In the genomic region with DNA sequence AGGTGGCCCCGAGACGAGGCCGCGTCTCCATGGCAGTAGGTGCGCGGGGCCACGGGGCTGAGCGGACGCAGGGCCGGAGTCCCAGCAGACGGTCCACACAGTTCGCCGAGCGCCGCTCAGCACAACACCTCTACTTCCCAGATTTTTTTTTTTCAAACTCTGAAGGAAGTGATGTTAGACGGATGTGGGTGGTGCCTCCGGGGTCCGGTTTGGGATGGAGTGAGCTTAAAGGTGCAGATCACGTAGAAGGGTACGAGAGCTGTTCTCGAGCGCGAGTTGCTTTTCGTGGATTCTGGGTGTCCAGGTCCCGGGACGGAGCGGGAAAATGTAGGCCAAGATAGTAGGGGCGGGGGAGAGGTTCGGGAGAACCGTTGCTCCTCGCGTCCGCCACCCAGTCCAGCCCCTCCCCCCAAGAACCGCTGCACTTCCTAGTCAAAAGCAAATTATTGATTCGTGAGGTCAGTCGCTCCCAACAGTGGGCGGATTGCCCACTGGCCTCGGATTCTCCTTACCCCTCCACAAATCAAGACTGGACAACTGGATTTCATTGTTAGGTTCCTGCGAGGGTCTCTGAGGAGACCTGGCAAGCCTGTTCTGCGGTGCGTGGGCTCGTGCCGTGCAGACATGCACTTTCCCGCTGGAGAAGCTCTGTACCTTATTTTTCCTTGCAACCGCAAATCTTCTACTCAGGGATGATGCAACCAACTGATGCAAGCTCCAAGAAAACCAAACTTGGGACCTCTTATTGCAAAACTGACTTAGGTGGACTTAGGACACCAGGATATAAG, we compare ENCODE assay signal across 8 cellular contexts. TPM values are rescaled to one million over a fixed set of nuclear protein-coding genes. Genes with fewer than 3 reads are reported as not detected.
DNase-seq lines count a peak whose midpoint lies in the region; ATAC-seq and TF ChIP-seq lines count a peak whose summit lies in the region.

TSS of gene TXNDC12 (minus strand) at position 126 of the 788 bp plus-strand sequence. CDS start at position 31, 95 bp downstream.

- H3K27me3 Mint-ChIP-seq in type B pancreatic cell = no peaks in the 10 kb centered on the region

- H3K36me3 Mint-ChIP-seq in type B pancreatic cell = peaks cover 16% of the 10 kb centered on the region

- no peak for TF ChIP-seq CTCF in GM10248 (IDR thresholded peaks at IDR 0.05; ENCODE audit: control extremely low read depth, extremely low read depth, low read depth, missing control alignments)
- no peak for TF ChIP-seq CTCF in cardiac muscle cell (IDR thresholded peaks at IDR 0.05; ENCODE audit: low read depth, low read length)
- no peak for TF ChIP-seq CTCF in parathyroid adenoma (IDR thresholded peaks at IDR 0.05)
- TF ChIP-seq CTCF in type B pancreatic cell (conservative IDR thresholded peaks at IDR 0.05) = no peak

- peaks cover 8% of the 10 kb centered on the region for H3K79me2 ChIP-seq in parathyroid adenoma

- H3K9me3 ChIP-seq in adipocyte (ENCODE audit: control insufficient read depth, low read length) = no peaks in the 10 kb centered on the region
- H3K9me3 ChIP-seq in cardiac muscle cell (ENCODE audit: low read depth) = no peaks in the 10 kb centered on the region
- no peaks in the 10 kb centered on the region for H3K9me3 ChIP-seq in parathyroid adenoma (ENCODE audit: control insufficient read depth, low read length)

- H3K4me1 ChIP-seq in adipocyte (ENCODE audit: control insufficient read depth, insufficient read depth, low read length) (peaks cover 49% of the 10 kb centered on the region), cardiac muscle cell (ENCODE audit: low read depth) (peaks cover 7% of the 10 kb centered on the region), parathyroid adenoma (peaks cover 3% of the 10 kb centered on the region)

- H3K4me1 Mint-ChIP-seq in type B pancreatic cell (ENCODE audit: unreplicated experiment) = peaks cover 32% of the 10 kb centered on the region

- H3K9me3 Mint-ChIP-seq in type B pancreatic cell = no peaks in the 10 kb centered on the region

- H2AFZ ChIP-seq in parathyroid adenoma = peak within 1 kb of the TSS; percentile 86

- H3K9ac ChIP-seq in adipocyte (ENCODE audit: low read length) (peak within 1 kb of the TSS; percentile 94), parathyroid adenoma (no peak within 1 kb of the TSS)

- H3K4me3 Mint-ChIP-seq in type B pancreatic cell = peak within 1 kb of the TSS; percentile 99

- peak within 1 kb of the TSS; percentile 90 for H3K4me2 ChIP-seq in parathyroid adenoma (ENCODE audit: low read length)

- peak within 1 kb of the TSS; percentile 96 for H3K27ac Mint-ChIP-seq in type B pancreatic cell

- CTCF ChIA-PET in GM10248 (lab: Yijun Ruan, JAX) = interaction anchor here (1.0 to 2.3 kb wide), 3 partner anchors 13 to 26 kb away, joined by 3 to 8 read pairs (median 6); no protein-coding TSS in a partner anchor

- H3K27ac ChIP-seq in cardiac muscle cell (peak within 1 kb of the TSS; percentile 63), parathyroid adenoma (peak within 1 kb of the TSS; percentile 81)

- DNase-seq in GM10248 (ENCODE audit: extremely low spot score) = peak; percentile 84
- DNase-seq in NCI-H1436 (lab: John Stamatoyannopoulos, UW) = peak; percentile 80
- peak; percentile 43 for DNase-seq in T follicular helper cell (ENCODE audit: low read depth)
- peak; percentile 96 for DNase-seq in adipocyte (ENCODE audit: low read depth)
- peak; percentile 92 to 93 for DNase-seq in cardiac muscle cell (ENCODE audit: low read depth in 1 of 2, low spot score in 1 of 2)
- peak; percentile 79 for DNase-seq in type B pancreatic cell (ENCODE audit: extremely low spot score, unreplicated experiment)

- H3K4me3 ChIP-seq in adipocyte (ENCODE audit: low read length) (peak within 1 kb of the TSS; percentile 97), cardiac muscle cell (peak within 1 kb of the TSS; percentile 82), parathyroid adenoma (ENCODE audit: low read depth, low read length) (peak within 1 kb of the TSS; percentile 92)

- H3K36me3 ChIP-seq in adipocyte (ENCODE audit: control insufficient read depth, insufficient read depth, low read length, severe bottlenecking) (peaks cover 15% of the 10 kb centered on the region), cardiac muscle cell (peaks cover 2% of the 10 kb centered on the region), parathyroid adenoma (ENCODE audit: control insufficient read depth, insufficient read depth, low read length) (no peaks in the 10 kb centered on the region)

- POLR2A ChIA-PET in GM10248 (lab: Yijun Ruan, JAX) = interaction anchor here (0.5 to 1.1 kb wide), 3 partner anchors 17 to 323 kb away, joined by 3 to 4 read pairs (median 3); no protein-coding TSS in a partner anchor

- peak; percentile 48 for ATAC-seq in HG02678 (IDR thresholded peaks at IDR 0.05; ENCODE audit: unreplicated experiment)

- H3K27me3 ChIP-seq in adipocyte (replicated peaks; ENCODE audit: control insufficient read depth, insufficient read depth, low read length) (no peaks in the 10 kb centered on the region), cardiac muscle cell (no peaks in the 10 kb centered on the region), parathyroid adenoma (ENCODE audit: control insufficient read depth, insufficient read depth, low read length) (no peaks in the 10 kb centered on the region)

RNA-seq across cellular contexts. Expression of gene TXNDC12, which starts in this region (rescaled TPM):
- total RNA-seq in cardiac muscle cell (48.8 and 51.9 TPM in 2 replicates), type B pancreatic cell (ENCODE audit: low replicate concordance) (48.3 and 61.3 TPM in 2 replicates)
- polyA plus RNA-seq in cardiac muscle cell = 58.0 and 62.4 TPM in 2 replicates

Comparison
In these comparisons a context has a peak if more than half of its experiments do, and no peak if none do; other contexts are left out.
1. Peak in every context shown above with its lines: DNase-seq, ATAC-seq, H3K4me3 ChIP-seq and H3K27ac ChIP-seq.
2. DNase-seq: peak in every context shown above with its lines; median percentile 96 in adipocyte; 92 in cardiac muscle cell; 84 in GM10248; 80 in NCI-H1436; 79 in type B pancreatic cell; 43 in T follicular helper cell.